ENCODE assay signal across 8 cellular contexts in the genomic region with DNA sequence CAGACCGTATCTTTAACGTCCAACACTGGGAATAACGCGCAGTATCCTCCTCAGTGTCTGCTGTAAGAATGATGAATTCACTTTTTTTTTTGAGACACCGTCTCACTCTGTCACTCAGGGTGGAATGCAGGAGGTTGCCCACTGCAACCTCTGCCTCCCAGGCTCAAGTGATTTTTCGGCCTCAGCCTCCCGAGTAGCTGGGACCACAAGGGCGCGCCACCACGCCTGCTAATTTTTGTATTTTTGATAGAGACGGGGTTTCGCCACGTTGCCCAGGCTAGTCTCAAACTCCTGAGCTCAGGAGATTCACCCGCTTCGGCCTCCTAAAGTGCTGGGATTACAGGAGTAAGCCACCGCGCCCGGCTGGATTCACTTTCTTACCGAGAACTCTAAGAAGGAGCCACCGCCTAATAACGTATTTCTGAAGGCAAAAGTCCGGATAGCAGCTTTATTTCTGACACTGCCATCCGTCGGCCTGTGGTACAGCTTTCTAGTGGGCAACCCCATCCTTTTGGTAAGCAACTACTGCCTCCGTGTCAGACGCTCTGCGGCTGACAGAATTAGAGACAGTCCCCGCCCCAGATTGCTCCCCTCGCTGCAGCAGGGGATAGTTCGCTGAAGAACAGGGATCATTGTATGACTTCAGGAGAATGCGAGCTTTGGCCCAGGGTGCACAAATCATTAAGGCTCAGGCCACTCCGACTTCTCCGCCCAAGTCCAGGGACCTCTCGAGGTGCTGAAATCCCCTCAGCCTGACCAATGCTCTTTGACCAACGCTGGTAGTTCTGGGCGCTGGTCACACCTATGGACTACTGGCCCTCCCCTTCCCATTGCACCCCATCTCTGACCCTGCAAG. TPM values are rescaled to one million over a fixed set of nuclear protein-coding genes. Genes with fewer than 3 reads are reported as not detected.
DNase-seq lines count a peak whose midpoint lies in the region; ATAC-seq, FAIRE-seq and TF ChIP-seq lines count a peak whose summit lies in the region.

No MANE protein-coding gene starts in this region.

- H3K4me1 ChIP-seq in esophagus squamous epithelium, result peaks cover 6 to 38% (median 17%) of the 10 kb centered on the region in 3 donors

- no peak for TF ChIP-seq CTCF in esophagus squamous epithelium (IDR thresholded peaks at IDR 0.05)
- TF ChIP-seq CTCF in neural crest cell (conservative IDR thresholded peaks at IDR 0.05), result no peak

- CTCF ChIA-PET in activated CD4-positive, alpha-beta memory T cell treated with anti-CD3 and anti-CD28 coated beads for 36 hours (lab: Charles Lee), result interaction anchor here (1.0 kb wide), 1 partner anchor 21 kb away, joined by 3 read pairs; no protein-coding TSS in a partner anchor

- H3K9me3 ChIP-seq in esophagus squamous epithelium, result no peaks in the 10 kb centered on the region

- H3K36me3 Mint-ChIP-seq in activated CD4-positive, alpha-beta memory T cell treated with anti-CD3 and anti-CD28 coated beads for 36 hours, result peaks cover 27% of the 10 kb centered on the region
- peaks cover 14% of the 10 kb centered on the region for H3K36me3 Mint-ChIP-seq in neural crest cell (ENCODE audit: low read depth)

- DNase-seq in GM12892 (ENCODE audit: insufficient read length) (peak; percentile 28), esophagus squamous epithelium (lab: John Stamatoyannopoulos, UW) (no peak), neural crest cell (ENCODE audit: low read depth, low spot score) (no peak)
- DNase-seq in activated CD4-positive, alpha-beta memory T cell treated with anti-CD3 and anti-CD28 coated beads for 36 hours, result peak; percentile 44

- TF ChIP-seq POLR2A in GM12892 (IDR thresholded peaks at IDR 0.05; ENCODE audit: low read depth, low read length) (no peak), esophagus squamous epithelium (IDR thresholded peaks at IDR 0.05) (no peak)

- peak overlapping the region; percentile 61 to 99 (median 82) for H3K4me3 ChIP-seq in esophagus squamous epithelium

- POLR2A ChIA-PET in activated CD4-positive, alpha-beta memory T cell treated with anti-CD3 and anti-CD28 coated beads for 36 hours (lab: Charles Lee), result interaction anchor here (1.0 to 1.1 kb wide), 2 partner anchors 17 to 36 kb away, joined by 3 read pairs; no protein-coding TSS in a partner anchor

- 42 to 44% methylated on average over 27 to 28 of the region's 36 CpGs for WGBS in esophagus squamous epithelium, 2 donors

- H3K9me3 Mint-ChIP-seq in activated CD4-positive, alpha-beta memory T cell treated with anti-CD3 and anti-CD28 coated beads for 36 hours, result no peaks in the 10 kb centered on the region
- no peaks in the 10 kb centered on the region for H3K9me3 Mint-ChIP-seq in neural crest cell

- peak overlapping the region; percentile 72 to 91 (median 86) for H3K27ac ChIP-seq in esophagus squamous epithelium

- H3K27me3 Mint-ChIP-seq in activated CD4-positive, alpha-beta memory T cell treated with anti-CD3 and anti-CD28 coated beads for 36 hours, result no peaks in the 10 kb centered on the region
- H3K27me3 Mint-ChIP-seq in neural crest cell (ENCODE audit: low read depth), result no peaks in the 10 kb centered on the region

- peaks cover 32% of the 10 kb centered on the region for H3K4me1 Mint-ChIP-seq in activated CD4-positive, alpha-beta memory T cell treated with anti-CD3 and anti-CD28 coated beads for 36 hours (ENCODE audit: low read depth)
- H3K4me1 Mint-ChIP-seq in neural crest cell, result peaks cover 21% of the 10 kb centered on the region

- intact Hi-C loops in activated CD4-positive, alpha-beta memory T cell treated with anti-CD3 and anti-CD28 coated beads for 36 hours (cut with micrococcal nuclease), result loop anchor here (1.0 to 5.0 kb wide), 2 partner anchors 192 to 311 kb away; no protein-coding TSS in a partner anchor
- intact Hi-C loops in esophagus squamous epithelium (cut with DNase I), result no loop called here

- peak overlapping the region; percentile 99 for H3K4me3 Mint-ChIP-seq in activated CD4-positive, alpha-beta memory T cell treated with anti-CD3 and anti-CD28 coated beads for 36 hours
- peak overlapping the region; percentile 99 for H3K4me3 Mint-ChIP-seq in neural crest cell

- peak; percentile 2 for ATAC-seq in HG02885 (IDR thresholded peaks at IDR 0.05; ENCODE audit: poor library complexity, unreplicated experiment)
- no peak for ATAC-seq in GM19463 (IDR thresholded peaks at IDR 0.05; ENCODE audit: unreplicated experiment)
- no peak for ATAC-seq in HG03442 (IDR thresholded peaks at IDR 0.05; ENCODE audit: unreplicated experiment)
- ATAC-seq in activated CD4-positive, CD25-positive, alpha-beta regulatory T cell treated with anti-CD3 and anti-CD28 coated beads, Interleukin-2, amount 50 U/mL, for 24 hours, result no peak

- no peaks in the 10 kb centered on the region for H3K27me3 ChIP-seq in esophagus squamous epithelium

- no peak for FAIRE-seq in GM12892 (lab: Jason Lieb, UNC)

- peak overlapping the region; percentile 93 for H3K27ac Mint-ChIP-seq in activated CD4-positive, alpha-beta memory T cell treated with anti-CD3 and anti-CD28 coated beads for 36 hours
- H3K27ac Mint-ChIP-seq in neural crest cell (ENCODE audit: unreplicated experiment), result peak overlapping the region; percentile 95

- peaks cover 0 to 30% (median 17%) of the 10 kb centered on the region in 3 donors for H3K36me3 ChIP-seq in esophagus squamous epithelium

RNA-seq across cellular contexts. Expression of gene POLR3A, which starts 0.6 kb away (rescaled TPM):
- polyA plus RNA-seq in GM12892 (2012; ENCODE audit: missing spikeins), result 7.5 TPM
- 10 to 100 TPM; 16.6 to 17.0 TPM for total RNA-seq in activated CD4-positive, alpha-beta memory T cell treated with anti-CD3 and anti-CD28 coated beads for 36 hours
- total RNA-seq in esophagus squamous epithelium, result 10 to 100 TPM in 3 of 4 donors, 1 to 10 TPM in 1; 8.3 to 13.5 (median 12.0) TPM
- total RNA-seq in neural crest cell, result 28.9 and 31.4 TPM in 2 replicates

RNA-seq across cellular contexts. Expression of gene RPS24, which starts 5.0 kb away (rescaled TPM):
- 4,870 TPM for polyA plus RNA-seq in GM12892 (2012; ENCODE audit: missing spikeins)
- total RNA-seq in activated CD4-positive, alpha-beta memory T cell treated with anti-CD3 and anti-CD28 coated beads for 36 hours, result 1,000 to 10,000 TPM; 1,680 to 1,722 TPM
- total RNA-seq in esophagus squamous epithelium, result 1,000 to 10,000 TPM; 1,266 to 3,992 (median 2,440) TPM
- 1,546 and 1,751 TPM in 2 replicates for total RNA-seq in neural crest cell

Comparison
In these comparisons a context has a peak if more than half of its experiments do, and no peak if none do; other contexts are left out.
1. DNase-seq: peak in GM12892 (single experiment) and activated CD4-positive, alpha-beta memory T cell treated with anti-CD3 and anti-CD28 coated beads for 36 hours (single experiment); none in esophagus squamous epithelium (single experiment) and neural crest cell (single experiment).